12 cellular contexts compared by ENCODE assay signal in the genomic region with DNA sequence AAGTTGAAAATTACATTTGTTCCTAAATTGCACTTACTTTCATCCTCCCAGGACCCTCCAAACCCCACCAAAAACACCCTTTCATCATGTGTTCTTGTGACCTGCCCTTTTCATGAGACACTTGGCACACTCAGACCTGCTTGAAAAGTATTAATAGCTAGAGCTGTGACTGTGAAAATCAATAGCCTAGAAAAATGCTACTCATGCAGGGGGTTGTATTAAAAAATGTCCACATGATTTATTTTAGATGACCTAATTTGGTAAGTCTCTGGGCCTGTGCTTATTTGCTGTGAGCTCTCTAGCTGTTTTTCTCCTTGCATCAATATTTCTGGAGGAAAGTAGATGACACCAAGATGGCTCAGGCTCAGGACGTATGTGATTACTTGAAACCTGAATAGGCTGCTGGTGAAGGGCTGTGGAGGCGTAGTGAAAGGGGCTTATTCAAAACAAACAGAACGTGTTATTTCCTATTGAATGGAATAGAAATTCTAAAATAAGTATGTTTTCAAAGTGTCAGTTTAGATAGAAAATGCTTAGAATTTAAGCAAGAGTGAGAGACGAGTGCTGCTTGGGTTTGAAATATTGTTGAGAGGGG. TPM values are rescaled to one million over a fixed set of nuclear protein-coding genes. Genes with fewer than 3 reads are reported as not detected.
DNase-seq lines count a peak whose midpoint lies in the region; ATAC-seq and TF ChIP-seq lines count a peak whose summit lies in the region.
"Had no signal": no experiment of that assay in that cellular context is flagged by ENCODE, and none has a peak within 500 bp of the region (broad histone marks: within the 10 kb centered on the region; RNA-seq: fewer than 3 reads in every experiment).

No MANE protein-coding gene starts in this region.

- 40% methylated on average over 4 of the region's 4 CpGs for WGBS in right cardiac atrium
- WGBS in sigmoid colon, 2 donors = 65 to 76% methylated on average over 4 of the region's 4 CpGs

- peak overlapping the region; percentile 64 for H3K4me2 ChIP-seq in BLaER1

- H3K27ac ChIP-seq in BLaER1 = no peak overlapping the region
- H3K27ac ChIP-seq in SK-N-MC = no peak overlapping the region
- H3K27ac ChIP-seq in right cardiac atrium (ENCODE audit: low read length) = peak overlapping the region; percentile 74
- H3K27ac ChIP-seq in sigmoid colon = peak overlapping the region; percentile 6 to 71 (median 56)
- H3K27ac ChIP-seq: lower lobe of right lung had no signal

- H3K27me3 ChIP-seq in BLaER1 = no peaks in the 10 kb centered on the region
- H3K27me3 ChIP-seq in right cardiac atrium (ENCODE audit: control insufficient read depth, insufficient read depth) = no peaks in the 10 kb centered on the region
- H3K27me3 ChIP-seq in sigmoid colon = no peaks in the 10 kb centered on the region

- no peak for ATAC-seq in right cardiac atrium

- no peak for TF ChIP-seq CTCF in sigmoid colon (IDR thresholded peaks at IDR 0.05)

- TF ChIP-seq POLR2A in sigmoid colon (IDR thresholded peaks at IDR 0.05) (no peak), erythroblast (IDR thresholded peaks at IDR 0.05; ENCODE audit: low read length) (no peak)

- intact Hi-C loops in right cardiac atrium (cut with DNase I) (loop anchor here (5.0 to 10.0 kb wide), 4 partner anchors 105 to 362 kb away; no protein-coding TSS in a partner anchor), sigmoid colon (cut with DNase I) (loop anchor here (2.0 to 10.0 kb wide), 5 partner anchors 389 to 987 kb away; partner anchors contain the start of genes LEKR1 and TIPARP)

- no peak for TF ChIP-seq EP300 in sigmoid colon (IDR thresholded peaks at IDR 0.05)

- no peak for DNase-seq in SK-N-MC (ENCODE audit: low read depth, low spot score)
- no peak for DNase-seq in right cardiac atrium
- no peak for DNase-seq in sigmoid colon
- no peak for DNase-seq in erythroblast (lab: John Stamatoyannopoulos, UW)
- DNase-seq in ecto neural progenitor cell (ENCODE audit: low spot score) = no peak
- DNase-seq in SIG-M5 (lab: John Stamatoyannopoulos, UW) = no peak
- DNase-seq in HT-29 (ENCODE audit: low spot score) = no peak
- DNase-seq: activated naive CD8-positive, alpha-beta T cell treated with anti-CD3 and anti-CD28 coated beads, Interleukin-2, amount 10 ng/mL, durations not matched to agents 7 days and 5 days; lower lobe of right lung had no signal

- H3K9me3 ChIP-seq in BLaER1 (no peaks in the 10 kb centered on the region), SK-N-MC (ENCODE audit: low read depth, low read length) (no peaks in the 10 kb centered on the region), right cardiac atrium (ENCODE audit: control insufficient read depth, low read length) (no peaks in the 10 kb centered on the region), sigmoid colon (no peaks in the 10 kb centered on the region)
- H3K9me3 ChIP-seq: lower lobe of right lung had no signal

- H4K20me1 ChIP-seq in BLaER1 = no peaks in the 10 kb centered on the region

- H3K9ac ChIP-seq in BLaER1 = no peak overlapping the region
- no peak overlapping the region for H3K9ac ChIP-seq in SK-N-MC (ENCODE audit: insufficient read length)

- H3K4me3 ChIP-seq in BLaER1 (no peak overlapping the region), SK-N-MC (peak overlapping the region; percentile 1; the same call in 1 of the 2 replicates), right cardiac atrium (ENCODE audit: low read length) (no peak overlapping the region), sigmoid colon (no peak overlapping the region)
- H3K4me3 ChIP-seq: K562, lower lobe of right lung had no signal

- no peaks in the 10 kb centered on the region for H3K36me3 ChIP-seq in BLaER1
- no peaks in the 10 kb centered on the region for H3K36me3 ChIP-seq in SK-N-MC (ENCODE audit: insufficient read depth, low read length)
- H3K36me3 ChIP-seq in sigmoid colon = no peaks in the 10 kb centered on the region
- H3K36me3 ChIP-seq: lower lobe of right lung had no signal

- H3K4me1 ChIP-seq in BLaER1 (peaks cover 17% of the 10 kb centered on the region), right cardiac atrium (ENCODE audit: control insufficient read depth, insufficient read depth, low read length) (no peaks in the 10 kb centered on the region), sigmoid colon (peaks cover 0 to 60% (median 42%) of the 10 kb centered on the region in 4 donors)

RNA-seq across cellular contexts. Expression of gene KCNAB1, which starts 29.5 kb away (rescaled TPM):
- 1 to 10 TPM; 1.1 to 3.7 (median 2.2) TPM for total RNA-seq in right cardiac atrium
- polyA plus RNA-seq in right cardiac atrium = 1.6 TPM
- total RNA-seq in sigmoid colon = 1 to 10 TPM; 1.8 to 5.0 (median 4.5) TPM
- 1 to 10 TPM in 1 of 3 donors, not detected in 2; 1.2 TPM for polyA plus RNA-seq in sigmoid colon
- total RNA-seq in HT-29 (2014; rRNA removed; shearing (Covaris generic)) = not detected in 2 replicates
- total RNA-seq: Daoy had no signal

Comparison
In these comparisons a context has a peak if more than half of its experiments do, and no peak if none do; other contexts are left out.
1. H3K27ac ChIP-seq: peak in right cardiac atrium (single experiment) and sigmoid colon (4 of 4); none in BLaER1 (single experiment) and SK-N-MC (single experiment).